Comparison of ENCODE assay signal across 2 cellular contexts in genomic region chr7:117882594-117882993, GRCh38.
TF ChIP-seq lines count a peak whose summit lies in the region.

No MANE protein-coding gene starts in this region.

TF ChIP-seq in HEK293, 187 proteins besides CTCF, POLR2A, EP300 and RAD21:
- peak; percentile 95 for TF ChIP-seq ZNF549 (tag by site-specific recombination; IDR thresholded peaks at IDR 0.05)
- no peak for TF ChIP-seq INSM2 (tag by site-specific recombination; IDR thresholded peaks at IDR 0.05)
- TF ChIP-seq SCRT2 (tag by site-specific recombination; IDR thresholded peaks at IDR 0.05): no peak

TF ChIP-seq in H1, 55 proteins besides CTCF, POLR2A, EP300 and RAD21:
- no peak for TF ChIP-seq HDAC6 (IDR thresholded peaks at IDR 0.05; ENCODE audit: low read depth, low read length)
- no peak for TF ChIP-seq PHF8 (conservative IDR thresholded peaks at IDR 0.05; ENCODE audit: low read depth, low read length)
- no peak for TF ChIP-seq CEBPB (IDR thresholded peaks at IDR 0.05; ENCODE audit: low read depth, low read length)
- no peak for TF ChIP-seq FOSL1 (IDR thresholded peaks at IDR 0.05; ENCODE audit: insufficient read depth, low read depth, low read length)
- no peak for TF ChIP-seq NRF1 (IDR thresholded peaks at IDR 0.05; ENCODE audit: low read depth, low read length)
- TF ChIP-seq TCF12 (IDR thresholded peaks at IDR 0.05; ENCODE audit: low read depth, low read length): no peak
- no peak for TF ChIP-seq SIX5 (IDR thresholded peaks at IDR 0.05; ENCODE audit: low read depth, low read length)
- no peak for TF ChIP-seq CHD7 (IDR thresholded peaks at IDR 0.05; ENCODE audit: insufficient replicate concordance, low read length)
- no peak for TF ChIP-seq JUN (IDR thresholded peaks at IDR 0.05; ENCODE audit: low read depth, low read length)
- TF ChIP-seq SAP30 (IDR thresholded peaks at IDR 0.05; ENCODE audit: insufficient read depth, insufficient replicate concordance, low read length): no peak
- no peak for TF ChIP-seq ATF2 (IDR thresholded peaks at IDR 0.05; ENCODE audit: low read length)
- no peak for TF ChIP-seq RXRA (IDR thresholded peaks at IDR 0.05; ENCODE audit: insufficient read depth, low read depth, low read length)
- no peak for TF ChIP-seq CREB1 (IDR thresholded peaks at IDR 0.05)
- no peak for TF ChIP-seq TAF7 (optimal IDR thresholded peaks at IDR 0.05; ENCODE audit: borderline replicate concordance, low read depth, low read length)
- TF ChIP-seq EZH2 (IDR thresholded peaks at IDR 0.05; ENCODE audit: low read depth, low read length, severe bottlenecking): no peak
